1 cellular context compared by ENCODE assay signal in genomic region chr12:57852195-57852594, GRCh38.
TF ChIP-seq lines count a peak whose summit lies in the region.

No MANE protein-coding gene starts in this region.

TF ChIP-seq in GM12878, 131 proteins besides CTCF, POLR2A, EP300 and RAD21:
- TF ChIP-seq ZNF592 (IDR thresholded peaks at IDR 0.05), result no peak
- TF ChIP-seq TAF1 (IDR thresholded peaks at IDR 0.05; ENCODE audit: borderline replicate concordance, low read depth, low read length), result no peak
- no peak for TF ChIP-seq PML (IDR thresholded peaks at IDR 0.05; ENCODE audit: low read length)
- no peak for TF ChIP-seq POLR2AphosphoS2 (IDR thresholded peaks at IDR 0.05; ENCODE audit: low read depth, low read length)
- TF ChIP-seq SIX5 (IDR thresholded peaks at IDR 0.05; ENCODE audit: low read depth, low read length, severe bottlenecking), result no peak
